8 cellular contexts compared by ENCODE assay signal in genomic region chr9:136901516-136902258, GRCh38. TPM values are rescaled to one million over a fixed set of nuclear protein-coding genes. Genes with fewer than 3 reads are reported as not detected.
DNase-seq lines count a peak whose midpoint lies in the region; ATAC-seq, FAIRE-seq and TF ChIP-seq lines count a peak whose summit lies in the region.

No MANE protein-coding gene starts in this region.

- intact Hi-C loops in pancreas (cut with DNase I) = no loop called here
- intact Hi-C loops in uterus (cut with DNase I; ENCODE audit: low total_unique reads) = no loop called here

- TF ChIP-seq POLR2A in GM18951 (IDR thresholded peaks at IDR 0.05; ENCODE audit: extremely low read depth, insufficient read depth, insufficient read length) (peak; percentile 51), uterus (IDR thresholded peaks at IDR 0.05) (no peak)

- peaks cover 43% of the 10 kb centered on the region for H3K4me1 Mint-ChIP-seq in activated CD4-positive, alpha-beta T cell treated with anti-CD3 and anti-CD28 coated beads, Interleukin-2, amount 10 ng/mL, durations not matched to agents 7 days and 5 days

- in situ Hi-C loops in GM18951 (cut with MboI; ENCODE audit: low sequenced_read_pairs, unreplicated experiment) = no loop called here

- H3K36me3 Mint-ChIP-seq in activated CD4-positive, alpha-beta T cell treated with anti-CD3 and anti-CD28 coated beads, Interleukin-2, amount 10 ng/mL, durations not matched to agents 7 days and 5 days (ENCODE audit: low read depth) = peaks cover 55% of the 10 kb centered on the region

- no peaks in the 10 kb centered on the region for H3K27me3 Mint-ChIP-seq in activated CD4-positive, alpha-beta T cell treated with anti-CD3 and anti-CD28 coated beads, Interleukin-2, amount 10 ng/mL, durations not matched to agents 7 days and 5 days

- peak; percentile 79 for DNase-seq in activated CD4-positive, alpha-beta T cell treated with anti-CD3 and anti-CD28 coated beads, Interleukin-2, amount 10 ng/mL, durations not matched to agents 7 days and 5 days
- peak; percentile 53 to 66 (median 59) for DNase-seq in effector memory CD4-positive, alpha-beta T cell
- DNase-seq in pancreas = peak in 2 of 6 donors; percentile 58 to 66
- DNase-seq in uterus = peak in 1 of 2 donors; percentile 48
- DNase-seq in NCI-H82 treated with DMSO at 0.1 percent for 48 hours (lab: John Stamatoyannopoulos, UW; ENCODE audit: unreplicated experiment) = no peak
- no peak for DNase-seq in NCI-H2081 (lab: John Stamatoyannopoulos, UW)

- 57 to 58% methylated on average over 19 to 20 of the region's 20 CpGs for WGBS in pancreas, 2 donors

- H3K27ac ChIP-seq in effector memory CD4-positive, alpha-beta T cell (ENCODE audit: insufficient read depth, low read length, poor library complexity, severe bottlenecking) = peak overlapping the region; percentile 89
- H3K27ac ChIP-seq in pancreas (peak overlapping the region; percentile 67 to 94 (median 82)), uterus (peak overlapping the region; percentile 50 to 67)

- H3K9me3 ChIP-seq in effector memory CD4-positive, alpha-beta T cell (ENCODE audit: control insufficient read depth, low read length) = no peaks in the 10 kb centered on the region
- no peaks in the 10 kb centered on the region for H3K9me3 ChIP-seq in pancreas
- H3K9me3 ChIP-seq in uterus = no peaks in the 10 kb centered on the region

- H3K9me3 Mint-ChIP-seq in activated CD4-positive, alpha-beta T cell treated with anti-CD3 and anti-CD28 coated beads, Interleukin-2, amount 10 ng/mL, durations not matched to agents 7 days and 5 days = no peaks in the 10 kb centered on the region

- FAIRE-seq in pancreas (lab: Jason Lieb, UNC) = no peak

- H3K36me3 ChIP-seq in effector memory CD4-positive, alpha-beta T cell (ENCODE audit: control insufficient read depth, insufficient read depth, low read length) = peaks cover 32% of the 10 kb centered on the region
- no peaks in the 10 kb centered on the region for H3K36me3 ChIP-seq in pancreas
- H3K36me3 ChIP-seq in uterus = no peaks in the 10 kb centered on the region

- TF ChIP-seq CTCF in pancreas (IDR thresholded peaks at IDR 0.05) (no peak), uterus (IDR thresholded peaks at IDR 0.05) (no peak)

- no peaks in the 10 kb centered on the region for H3K27me3 ChIP-seq in effector memory CD4-positive, alpha-beta T cell (replicated peaks; ENCODE audit: control insufficient read depth, insufficient read depth, low read length, poor library complexity, severe bottlenecking)
- H3K27me3 ChIP-seq in pancreas (no peaks in the 10 kb centered on the region), uterus (no peaks in the 10 kb centered on the region)

- POLR2A ChIA-PET in activated CD4-positive, alpha-beta T cell treated with anti-CD3 and anti-CD28 coated beads, Interleukin-2, amount 10 ng/mL, durations not matched to agents 7 days and 5 days (lab: Charles Lee) = no interaction called here

- H3K4me1 ChIP-seq in effector memory CD4-positive, alpha-beta T cell (ENCODE audit: control insufficient read depth, insufficient read depth, low read length, poor library complexity, severe bottlenecking) = peaks cover 21% of the 10 kb centered on the region
- H3K4me1 ChIP-seq in pancreas (peaks cover 16 to 36% (median 24%) of the 10 kb centered on the region in 3 donors), uterus (no peaks in the 10 kb centered on the region)

- H3K4me3 Mint-ChIP-seq in activated CD4-positive, alpha-beta T cell treated with anti-CD3 and anti-CD28 coated beads, Interleukin-2, amount 10 ng/mL, durations not matched to agents 7 days and 5 days = peak overlapping the region; percentile 63

- H3K27ac Mint-ChIP-seq in activated CD4-positive, alpha-beta T cell treated with anti-CD3 and anti-CD28 coated beads, Interleukin-2, amount 10 ng/mL, durations not matched to agents 7 days and 5 days = peak overlapping the region; percentile 95

- CTCF ChIA-PET in activated CD4-positive, alpha-beta T cell treated with anti-CD3 and anti-CD28 coated beads, Interleukin-2, amount 10 ng/mL, durations not matched to agents 7 days and 5 days (lab: Charles Lee) = interaction anchor here (0.7 to 2.3 kb wide), 11 partner anchors 15 to 362 kb away, joined by 3 to 12 read pairs (median 3); partner anchors contain the start of genes AJM1 and TRAF2

- peak overlapping the region; percentile 30 for H3K4me3 ChIP-seq in effector memory CD4-positive, alpha-beta T cell (ENCODE audit: insufficient read depth, low read depth, low read length, poor library complexity, severe bottlenecking)
- H3K4me3 ChIP-seq in pancreas (peak overlapping the region in 1 of 4 donors; percentile 7), uterus (no peak overlapping the region)

- ATAC-seq in HG03378 (IDR thresholded peaks at IDR 0.05; ENCODE audit: unreplicated experiment) = peak; percentile 57
- peak; percentile 15 to 52 (median 40) for ATAC-seq in pancreas

RNA-seq across cellular contexts. Expression of gene TRAF2, which starts 15.4 kb away (rescaled TPM):
- total RNA-seq in activated CD4-positive, alpha-beta T cell treated with anti-CD3 and anti-CD28 coated beads, Interleukin-2, amount 10 ng/mL, durations not matched to agents 7 days and 5 days = 10 to 100 TPM; 39.4 to 49.4 TPM
- total RNA-seq in pancreas (10 to 100 TPM in 1 of 6 donors, 1 to 10 TPM in 5; 4.8 to 13.4 (median 6.9) TPM), uterus (10 to 100 TPM in 3 of 4 donors, under 1 TPM in 1; 0.88 to 22.1 (median 11.9) TPM)
- polyA plus RNA-seq in pancreas = 10 to 100 TPM; 14.4 TPM

RNA-seq across cellular contexts. Expression of gene EDF1, which starts 35.6 kb away (rescaled TPM):
- 100 to 1,000 TPM; 290 to 291 TPM for total RNA-seq in activated CD4-positive, alpha-beta T cell treated with anti-CD3 and anti-CD28 coated beads, Interleukin-2, amount 10 ng/mL, durations not matched to agents 7 days and 5 days
- 100 to 1,000 TPM; 230 to 422 (median 268) TPM for total RNA-seq in pancreas
- polyA plus RNA-seq in pancreas = 100 to 1,000 TPM; 443 to 612 TPM
- 100 to 1,000 TPM in 3 of 4 donors, 10 to 100 TPM in 1; 75.6 to 244 (median 144) TPM for total RNA-seq in uterus

RNA-seq across cellular contexts. Expression of gene FBXW5, which starts 42.9 kb away (rescaled TPM):
- 100 to 1,000 TPM; 116 to 123 TPM for total RNA-seq in activated CD4-positive, alpha-beta T cell treated with anti-CD3 and anti-CD28 coated beads, Interleukin-2, amount 10 ng/mL, durations not matched to agents 7 days and 5 days
- total RNA-seq in pancreas (10 to 100 TPM; 56.2 to 80.2 (median 60.4) TPM), uterus (100 to 1,000 TPM in 1 of 4 donors, 10 to 100 TPM in 3; 67.4 to 111 (median 75.3) TPM)
- polyA plus RNA-seq in pancreas = 100 to 1,000 TPM; 112 to 117 TPM

RNA-seq across cellular contexts. Expression of gene C8G, which starts 43.4 kb away (rescaled TPM):
- 1 to 10 TPM in 1 of 2 experiments, under 1 TPM in 1; 0.85 to 1.8 TPM for total RNA-seq in activated CD4-positive, alpha-beta T cell treated with anti-CD3 and anti-CD28 coated beads, Interleukin-2, amount 10 ng/mL, durations not matched to agents 7 days and 5 days
- total RNA-seq in pancreas = 1 to 10 TPM in 1 of 6 donors, under 1 TPM in 4, not detected in 1; 0.24 to 1.2 (median 0.43) TPM
- polyA plus RNA-seq in pancreas = 1 to 10 TPM in 1 of 2 donors, under 1 TPM in 1; 0.84 to 5.0 TPM
- total RNA-seq in uterus = not detected

RNA-seq across cellular contexts. Expression of gene MAMDC4, which starts 49.5 kb away (rescaled TPM):
- 10 to 100 TPM; 12.4 to 14.4 TPM for total RNA-seq in activated CD4-positive, alpha-beta T cell treated with anti-CD3 and anti-CD28 coated beads, Interleukin-2, amount 10 ng/mL, durations not matched to agents 7 days and 5 days
- total RNA-seq in pancreas (10 to 100 TPM in 1 of 6 donors, 1 to 10 TPM in 5; 3.0 to 13.3 (median 4.8) TPM), uterus (1 to 10 TPM in 2 of 4 donors, under 1 TPM in 1, not detected in 1; 0.26 to 4.3 (median 4.2) TPM)
- polyA plus RNA-seq in pancreas = 10 to 100 TPM; 28.7 to 38.6 TPM

Comparison
In these comparisons a context has a peak if more than half of its experiments do, and no peak if none do; other contexts are left out.
1. DNase-seq: peak in activated CD4-positive, alpha-beta T cell treated with anti-CD3 and anti-CD28 coated beads, Interleukin-2, amount 10 ng/mL, durations not matched to agents 7 days and 5 days (single experiment) and effector memory CD4-positive, alpha-beta T cell (3 of 3); none in NCI-H82 treated with DMSO at 0.1 percent for 48 hours (single experiment) and NCI-H2081 (0 of 2).
2. Peak in every context shown above with its lines, with median percentiles within 50 percentile points of each other: H3K27ac ChIP-seq.